ENCODE assay signal across 22 cellular contexts in the genomic region with DNA sequence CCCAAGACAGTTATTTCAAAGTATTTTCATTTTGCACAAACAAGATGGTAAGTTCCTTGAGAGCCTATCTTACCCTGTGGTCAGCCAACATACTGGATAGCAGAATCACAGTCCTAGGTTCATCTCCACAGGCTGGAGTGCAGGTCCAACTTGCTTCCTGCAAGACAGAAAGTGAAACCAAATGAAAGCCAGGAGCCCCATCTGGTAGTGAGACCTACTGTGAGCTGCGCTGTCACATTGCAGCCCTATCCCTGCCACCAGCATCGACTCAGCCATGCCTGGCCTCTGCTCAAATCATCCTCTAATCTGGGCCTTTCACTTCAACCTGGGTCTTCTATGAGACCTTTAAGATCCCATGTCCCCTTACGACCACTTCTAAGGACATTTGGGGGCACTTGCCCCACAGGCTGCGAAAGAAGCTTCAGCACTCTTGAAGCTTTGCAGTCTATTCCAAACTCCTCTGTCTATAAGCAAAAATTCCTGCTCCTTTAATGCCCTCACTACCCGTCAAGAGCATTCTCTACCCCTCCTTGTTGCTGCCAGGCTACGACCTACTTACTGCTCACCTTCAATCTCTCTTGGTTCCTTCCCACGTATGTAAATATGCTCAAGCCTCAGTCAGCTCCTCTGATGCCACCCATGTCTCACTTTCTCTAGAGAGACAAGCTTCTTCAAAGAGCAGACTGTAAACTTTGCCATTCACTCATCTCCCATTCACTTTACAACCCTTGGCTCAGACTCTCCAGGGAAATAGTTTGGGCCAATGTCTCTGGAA. TPM values are rescaled to one million over a fixed set of nuclear protein-coding genes. Genes with fewer than 3 reads are reported as not detected.
A peak's percentile ranks its signal among the peaks of the same experiment; 100 is the strongest.
DNase-seq lines count a peak whose midpoint lies in the region; ATAC-seq, FAIRE-seq and TF ChIP-seq lines count a peak whose summit lies in the region.
"Had no signal": no experiment of that assay in that cellular context is flagged by ENCODE, and none has a peak within 500 bp of the region (broad histone marks: within the 10 kb centered on the region; RNA-seq: fewer than 3 reads in every experiment).

No MANE protein-coding gene starts in this region.

- no peak for TF ChIP-seq EP300 in HepG2 (IDR thresholded peaks at IDR 0.05; ENCODE audit: low read depth in 2 of 2, low read length in 2 of 2)
- no peak for TF ChIP-seq EP300 in HepG2 (CRISPR knock-in tag; IDR thresholded peaks at IDR 0.05; ENCODE audit: borderline replicate concordance)

- DNase-seq in HepG2 (ENCODE audit: low spot score) (no peak), right lobe of liver (no peak), T-helper 17 cell (no peak), choroid plexus epithelial cell (ENCODE audit: low read depth) (peak; percentile 5), DMS 273 (lab: John Stamatoyannopoulos, UW; ENCODE audit: unreplicated experiment) (no peak), NOMO-1 treated with dmso at 0.1 percent for 144 hours (lab: John Stamatoyannopoulos, UW; ENCODE audit: unreplicated experiment) (no peak), LoVo (ENCODE audit: low spot score) (no peak), GM12892 (ENCODE audit: insufficient read length) (no peak)
- DNase-seq: 8988T; CD8-positive, alpha-beta T cell; H7; KBM-7; NCI-H1105 treated with DMSO at 0.1 percent for 48 hours; NCI-H2029 treated with DMSO at 0.1 percent for 48 hours; NCI-H226; NCI-H510A treated with DMSO at 0.1 percent for 48 hours; NCI-H774; SHP77 treated with DMSO at 0.1 percent for 48 hours; SK-N-SH had no signal

- peak overlapping the region; percentile 19 for H3K4me3 Mint-ChIP-seq in T-helper 17 cell
- H3K4me3 Mint-ChIP-seq: CD8-positive, alpha-beta T cell had no signal

- POLR2A ChIA-PET in HepG2 (lab: Yijun Ruan, JAX): no interaction called here

- in situ Hi-C loops in HepG2 (cut with HindIII; ENCODE audit: extremely low pct_ligation_motif_present, low pct_unique_long_range_greater_than_20kb): no loop called here

- H3K4me1 Mint-ChIP-seq in T-helper 17 cell: peaks cover 9% of the 10 kb centered on the region

- no peak overlapping the region for H3K9ac ChIP-seq in HepG2 (ENCODE audit: insufficient read depth, low read depth, low read length)
- H3K9ac ChIP-seq: BLaER1 treated with 17β-estradiol and CSF1 and Interleukin-3, amounts not matched to agents 10 nM and 100 nM; SK-N-SH had no signal

- intact Hi-C loops in HepG2 (cut with micrococcal nuclease; ENCODE audit: unreplicated experiment): no loop called here
- intact Hi-C loops in right lobe of liver (cut with DNase I): no loop called here

- H3K27ac ChIP-seq in HepG2 (ENCODE audit: extremely low read length, insufficient read depth, low read length) (no peak overlapping the region), right lobe of liver (no peak overlapping the region)
- H3K27ac ChIP-seq: BLaER1 treated with 17β-estradiol and CSF1 and Interleukin-3, amounts not matched to agents 10 nM and 100 nM; RWPE1 had no signal

- peaks cover 11% of the 10 kb centered on the region; the same call in 1 of the 2 replicates for H3K4me1 ChIP-seq in HepG2 (ENCODE audit: insufficient read depth, low read length)
- H3K4me1 ChIP-seq in right lobe of liver: no peaks in the 10 kb centered on the region
- H3K4me1 ChIP-seq: BLaER1 treated with 17β-estradiol and CSF1 and Interleukin-3, amounts not matched to agents 10 nM and 100 nM had no signal

- H3K36me3 ChIP-seq in HepG2 (replicated peaks in 1 of 2; ENCODE audit: control insufficient read depth in 1 of 2, insufficient read depth in 2 of 2, low read length in 2 of 2) (no peaks in the 10 kb centered on the region), right lobe of liver (no peaks in the 10 kb centered on the region)
- H3K36me3 ChIP-seq: BLaER1 treated with 17β-estradiol and CSF1 and Interleukin-3, amounts not matched to agents 10 nM and 100 nM had no signal

- no peaks in the 10 kb centered on the region for H3K36me3 Mint-ChIP-seq in T-helper 17 cell (ENCODE audit: low read depth)
- H3K36me3 Mint-ChIP-seq: CD8-positive, alpha-beta T cell had no signal

- no peaks in the 10 kb centered on the region for H4K20me1 ChIP-seq in HepG2 (ENCODE audit: insufficient read depth, low read length)
- H4K20me1 ChIP-seq: BLaER1 treated with 17β-estradiol and CSF1 and Interleukin-3, amounts not matched to agents 10 nM and 100 nM had no signal

- H3K27me3 Mint-ChIP-seq in T-helper 17 cell: peaks cover 16% of the 10 kb centered on the region

- peak overlapping the region; percentile 84 for H2AFZ ChIP-seq in HepG2 (ENCODE audit: low read length)

- TF ChIP-seq CTCF in HepG2 (CRISPR knock-in tag; IDR thresholded peaks at IDR 0.05): no peak
- TF ChIP-seq CTCF in right lobe of liver (IDR thresholded peaks at IDR 0.05): no peak
- no peak for TF ChIP-seq CTCF in choroid plexus epithelial cell (conservative IDR thresholded peaks at IDR 0.05; ENCODE audit: low read depth, low read length)

- H3K79me2 ChIP-seq in HepG2 (ENCODE audit: insufficient read depth, low read length): no peaks in the 10 kb centered on the region

- no peak for TF ChIP-seq RAD21 in HepG2 (CRISPR knock-in tag; IDR thresholded peaks at IDR 0.05)

- 34% methylated on average over 7 of the region's 7 CpGs for WGBS in HepG2 (ENCODE audit: low lambda C conversion rate)
- 66% methylated on average over 4 of the region's 7 CpGs for WGBS in right lobe of liver (ENCODE audit: insufficient coverage, low coverage, low lambda C conversion rate, missing lambda C conversion rate)

- H3K9me3 ChIP-seq in HepG2 (ENCODE audit: low read length) (peaks cover 12% of the 10 kb centered on the region), right lobe of liver (no peaks in the 10 kb centered on the region), T-helper 17 cell (ENCODE audit: control insufficient read depth, low read length, poor library complexity, severe bottlenecking) (no peaks in the 10 kb centered on the region)

- CTCF ChIA-PET in HepG2 (lab: Yijun Ruan, JAX; ENCODE audit: low intra/inter-chr PET ratio, low total read pairs): no interaction called here

- no TSS peak for BruUV-seq in HepG2 (replicated peaks; lab: Mats Ljungman, UMichigan)

- ATAC-seq in HepG2: peak; percentile 49; the same call in 1 of the 3 replicates
- ATAC-seq in right lobe of liver: no peak
- no peak for ATAC-seq in T-helper 17 cell
- ATAC-seq: CD8-positive, alpha-beta T cell had no signal

- no peak for FAIRE-seq in HepG2 (lab: Jason Lieb, UNC)
- no peak for FAIRE-seq in GM12892 (lab: Jason Lieb, UNC)

- TF ChIP-seq POLR2A in HepG2 (IDR thresholded peaks at IDR 0.05; ENCODE audit: insufficient read depth in 1 of 2, low read depth in 2 of 2, low read length in 2 of 2) (no peak), right lobe of liver (IDR thresholded peaks at IDR 0.05) (no peak), GM12892 (IDR thresholded peaks at IDR 0.05; ENCODE audit: low read depth, low read length) (no peak)

- no peaks in the 10 kb centered on the region; a peak in 1 of 5 replicates for H3K27me3 ChIP-seq in HepG2 (ENCODE audit: control insufficient read depth in 1 of 2, insufficient read depth in 2 of 2, low read length in 2 of 2)
- no peaks in the 10 kb centered on the region for H3K27me3 ChIP-seq in right lobe of liver
- H3K27me3 ChIP-seq: BLaER1 treated with 17β-estradiol and CSF1 and Interleukin-3, amounts not matched to agents 10 nM and 100 nM had no signal

- H3K4me3 ChIP-seq in HepG2 (replicated peaks in 1 of 3; ENCODE audit: insufficient read depth in 1 of 3, low read depth in 2 of 3, low read length in 3 of 3) (peak overlapping the region in 1 of 3 experiments; percentile 15; a peak in 3 of 6 replicates), right lobe of liver (no peak overlapping the region), choroid plexus epithelial cell (ENCODE audit: low read depth, low read length) (no peak overlapping the region)
- H3K4me3 ChIP-seq: BLaER1 treated with 17β-estradiol and CSF1 and Interleukin-3, amounts not matched to agents 10 nM and 100 nM had no signal

- H3K4me2 ChIP-seq in HepG2 (ENCODE audit: low read depth, low read length): peak overlapping the region; percentile 40
- H3K4me2 ChIP-seq: BLaER1 treated with 17β-estradiol and CSF1 and Interleukin-3, amounts not matched to agents 10 nM and 100 nM; SK-N-SH had no signal

- H3K27ac Mint-ChIP-seq in T-helper 17 cell: no peak overlapping the region
- H3K27ac Mint-ChIP-seq: CD8-positive, alpha-beta T cell had no signal

TF ChIP-seq in HepG2, 621 proteins besides CTCF, POLR2A, EP300 and RAD21:
- no peak for TF ChIP-seq MED8 (CRISPR knock-in tag; IDR thresholded peaks at IDR 0.05; ENCODE audit: insufficient replicate concordance)
- TF ChIP-seq ZKSCAN1 (IDR thresholded peaks at IDR 0.05; ENCODE audit: low read length): peak; percentile 75; the same call in 1 of the 2 replicates
TF ChIP-seq in HepG2: peak in this region for 1.

RNA-seq across cellular contexts. Expression of a gene that starts 55.9 kb away (rescaled TPM):
- total RNA-seq in HepG2 (2016; rRNA removed; fragmentation: Illumina TruSeq; extraction: Trizol) (0.07 and 0.13 TPM in 2 replicates), right lobe of liver (under 1 TPM; 0.31 to 1.00 (median 0.60) TPM), T-helper 17 cell (not detected)
- total RNA-seq in HepG2 (2016; cell fraction: cytosol; rRNA removed; fragmentation: Illumina TruSeq; extraction: Trizol; ENCODE audit: low read depth): not detected in 2 replicates
- not detected in 2 replicates for total RNA-seq in HepG2 (2016; cell fraction: insoluble cytoplasmic fraction; rRNA removed; fragmentation: Illumina TruSeq; extraction: Trizol)
- total RNA-seq in HepG2 (2016; cell fraction: membrane; rRNA removed; fragmentation: Illumina TruSeq; extraction: Trizol): not detected in 2 replicates
- not detected in 2 replicates for total RNA-seq in HepG2 (2016; cell fraction: nucleus; rRNA removed; fragmentation: Illumina TruSeq; extraction: Trizol)
- polyA plus RNA-seq in HepG2 (2011; rRNA removed): 0.01 TPM in 2 replicates
- 0.03 TPM in 2 replicates for polyA plus RNA-seq in HepG2 (2011; cell fraction: cytosol; rRNA removed)
- polyA plus RNA-seq in HepG2 (2011; cell fraction: nucleus; rRNA removed): 0.03 and 0.07 TPM in 2 replicates
- polyA plus RNA-seq in HepG2 (2012): 0.04 and 0.13 TPM in 2 replicates
- polyA plus RNA-seq in HepG2 (2016; cell fraction: cytosol; fragmentation: Illumina TruSeq; extraction: Trizol; ENCODE audit: low read depth): 0.08 TPM in 1 of 2 replicates, not detected in the other
- polyA plus RNA-seq in HepG2 (2016; cell fraction: insoluble cytoplasmic fraction; fragmentation: Illumina TruSeq; extraction: Trizol; ENCODE audit: low read depth): not detected in 2 replicates
- polyA plus RNA-seq in HepG2 (2016; cell fraction: membrane; fragmentation: Illumina TruSeq; extraction: Trizol; ENCODE audit: low read depth): not detected in 2 replicates
- polyA plus RNA-seq in HepG2 (2016; cell fraction: nucleus; fragmentation: Illumina TruSeq; extraction: Trizol; ENCODE audit: insufficient read depth, low read depth): 0.42 TPM in 1 of 2 replicates, not detected in the other
- not detected in 2 replicates for polyA minus RNA-seq in HepG2 (2011; rRNA and poly(A)+ RNA removed; ENCODE audit: low replicate concordance)
- polyA minus RNA-seq in HepG2 (2011; cell fraction: cytosol; rRNA and poly(A)+ RNA removed): not detected in 2 replicates
- 0.13 TPM in 1 of 2 replicates, not detected in the other for polyA minus RNA-seq in HepG2 (2011; cell fraction: nucleus; rRNA and poly(A)+ RNA removed)
- 1.4 TPM for polyA plus RNA-seq in GM12892 (2012; ENCODE audit: missing spikeins)
- total RNA-seq: CD8-positive, alpha-beta T cell; OCI-LY7 had no signal
